In the genomic region with DNA sequence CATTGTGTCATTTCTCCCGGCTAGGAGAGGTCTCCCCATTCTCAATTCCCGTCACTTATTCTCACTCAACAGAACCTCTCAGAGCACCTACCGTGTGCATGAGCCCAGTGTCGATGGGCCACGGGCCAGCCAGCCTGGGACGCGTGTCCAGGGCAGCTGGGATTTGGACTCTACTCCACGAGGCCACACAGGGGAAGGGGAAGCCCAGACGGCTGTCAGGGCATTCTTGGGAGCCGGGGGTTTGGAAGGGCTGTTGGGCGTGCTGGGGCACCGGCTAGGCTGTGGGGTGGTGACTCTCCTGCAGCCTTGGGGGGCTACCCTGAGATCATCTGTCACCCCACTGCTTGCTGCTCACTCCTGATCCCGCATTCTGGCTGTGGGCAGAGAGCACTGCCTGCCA, we compare ENCODE assay signal across 1 cellular context.
TF ChIP-seq lines count a peak whose summit lies in the region.

No MANE protein-coding gene starts in this region.

TF ChIP-seq in A549, 52 proteins besides CTCF, POLR2A, EP300 and RAD21 (continued from another document):
- TF ChIP-seq, protein P1, sequence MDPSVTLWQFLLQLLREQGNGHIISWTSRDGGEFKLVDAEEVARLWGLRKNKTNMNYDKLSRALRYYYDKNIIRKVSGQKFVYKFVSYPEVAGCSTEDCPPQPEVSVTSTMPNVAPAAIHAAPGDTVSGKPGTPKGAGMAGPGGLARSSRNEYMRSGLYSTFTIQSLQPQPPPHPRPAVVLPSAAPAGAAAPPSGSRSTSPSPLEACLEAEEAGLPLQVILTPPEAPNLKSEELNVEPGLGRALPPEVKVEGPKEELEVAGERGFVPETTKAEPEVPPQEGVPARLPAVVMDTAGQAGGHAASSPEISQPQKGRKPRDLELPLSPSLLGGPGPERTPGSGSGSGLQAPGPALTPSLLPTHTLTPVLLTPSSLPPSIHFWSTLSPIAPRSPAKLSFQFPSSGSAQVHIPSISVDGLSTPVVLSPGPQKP (IDR thresholded peaks at IDR 0.05; ENCODE audit: low read depth, low read length), result no peak
